In genomic region chr20:40966103-40966502, GRCh38 we compare ENCODE assay signal across 2 cellular contexts.
TF ChIP-seq lines count a peak whose summit lies in the region.

No MANE protein-coding gene starts in this region.

TF ChIP-seq in HCT116, 20 proteins besides CTCF, POLR2A, EP300 and RAD21 (continued from another document):
- TF ChIP-seq YY1 (IDR thresholded peaks at IDR 0.05; ENCODE audit: extremely low read depth, insufficient replicate concordance, low read depth, low read length) = no peak
- no peak for TF ChIP-seq ATF3 (IDR thresholded peaks at IDR 0.05)
- no peak for TF ChIP-seq ELF1 (IDR thresholded peaks at IDR 0.05; ENCODE audit: borderline replicate concordance, low read depth)
- TF ChIP-seq MAX (IDR thresholded peaks at IDR 0.05) = no peak
- no peak for TF ChIP-seq EGR1 (IDR thresholded peaks at IDR 0.05; ENCODE audit: low read depth)
- no peak for TF ChIP-seq REST (IDR thresholded peaks at IDR 0.05; ENCODE audit: low read depth)
- no peak for TF ChIP-seq ZNF274 (IDR thresholded peaks at IDR 0.05; ENCODE audit: low read depth, low read length)
- TF ChIP-seq TCF7L2 (IDR thresholded peaks at IDR 0.05; ENCODE audit: borderline replicate concordance, extremely low read depth, insufficient read depth, insufficient read length) = no peak
- TF ChIP-seq EZH2phosphoT487 (IDR thresholded peaks at IDR 0.05; ENCODE audit: borderline replicate concordance) = no peak
- TF ChIP-seq SRF (IDR thresholded peaks at IDR 0.05; ENCODE audit: low read depth) = no peak
- TF ChIP-seq, protein P1, sequence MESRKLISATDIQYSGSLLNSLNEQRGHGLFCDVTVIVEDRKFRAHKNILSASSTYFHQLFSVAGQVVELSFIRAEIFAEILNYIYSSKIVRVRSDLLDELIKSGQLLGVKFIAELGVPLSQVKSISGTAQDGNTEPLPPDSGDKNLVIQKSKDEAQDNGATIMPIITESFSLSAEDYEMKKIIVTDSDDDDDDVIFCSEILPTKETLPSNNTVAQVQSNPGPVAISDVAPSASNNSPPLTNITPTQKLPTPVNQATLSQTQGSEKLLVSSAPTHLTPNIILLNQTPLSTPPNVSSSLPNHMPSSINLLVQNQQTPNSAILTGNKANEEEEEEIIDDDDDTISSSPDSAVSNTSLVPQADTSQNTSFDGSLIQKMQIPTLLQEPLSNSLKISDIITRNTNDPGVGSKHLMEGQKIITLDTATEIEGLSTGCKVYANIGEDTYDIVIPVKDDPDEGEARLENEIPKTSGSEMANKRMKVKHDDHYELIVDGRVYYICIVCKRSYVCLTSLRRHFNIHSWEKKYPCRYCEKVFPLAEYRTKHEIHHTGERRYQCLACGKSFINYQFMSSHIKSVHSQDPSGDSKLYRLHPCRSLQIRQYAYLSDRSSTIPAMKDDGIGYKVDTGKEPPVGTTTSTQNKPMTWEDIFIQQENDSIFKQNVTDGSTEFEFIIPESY (IDR thresholded peaks at IDR 0.05; ENCODE audit: extremely low read depth, insufficient replicate concordance, low read length) = no peak
- TF ChIP-seq ZFX (IDR thresholded peaks at IDR 0.05) = no peak

TF ChIP-seq in WTC11, 78 proteins besides CTCF, POLR2A, EP300 and RAD21 (continued from another document):
- TF ChIP-seq, protein P2, sequence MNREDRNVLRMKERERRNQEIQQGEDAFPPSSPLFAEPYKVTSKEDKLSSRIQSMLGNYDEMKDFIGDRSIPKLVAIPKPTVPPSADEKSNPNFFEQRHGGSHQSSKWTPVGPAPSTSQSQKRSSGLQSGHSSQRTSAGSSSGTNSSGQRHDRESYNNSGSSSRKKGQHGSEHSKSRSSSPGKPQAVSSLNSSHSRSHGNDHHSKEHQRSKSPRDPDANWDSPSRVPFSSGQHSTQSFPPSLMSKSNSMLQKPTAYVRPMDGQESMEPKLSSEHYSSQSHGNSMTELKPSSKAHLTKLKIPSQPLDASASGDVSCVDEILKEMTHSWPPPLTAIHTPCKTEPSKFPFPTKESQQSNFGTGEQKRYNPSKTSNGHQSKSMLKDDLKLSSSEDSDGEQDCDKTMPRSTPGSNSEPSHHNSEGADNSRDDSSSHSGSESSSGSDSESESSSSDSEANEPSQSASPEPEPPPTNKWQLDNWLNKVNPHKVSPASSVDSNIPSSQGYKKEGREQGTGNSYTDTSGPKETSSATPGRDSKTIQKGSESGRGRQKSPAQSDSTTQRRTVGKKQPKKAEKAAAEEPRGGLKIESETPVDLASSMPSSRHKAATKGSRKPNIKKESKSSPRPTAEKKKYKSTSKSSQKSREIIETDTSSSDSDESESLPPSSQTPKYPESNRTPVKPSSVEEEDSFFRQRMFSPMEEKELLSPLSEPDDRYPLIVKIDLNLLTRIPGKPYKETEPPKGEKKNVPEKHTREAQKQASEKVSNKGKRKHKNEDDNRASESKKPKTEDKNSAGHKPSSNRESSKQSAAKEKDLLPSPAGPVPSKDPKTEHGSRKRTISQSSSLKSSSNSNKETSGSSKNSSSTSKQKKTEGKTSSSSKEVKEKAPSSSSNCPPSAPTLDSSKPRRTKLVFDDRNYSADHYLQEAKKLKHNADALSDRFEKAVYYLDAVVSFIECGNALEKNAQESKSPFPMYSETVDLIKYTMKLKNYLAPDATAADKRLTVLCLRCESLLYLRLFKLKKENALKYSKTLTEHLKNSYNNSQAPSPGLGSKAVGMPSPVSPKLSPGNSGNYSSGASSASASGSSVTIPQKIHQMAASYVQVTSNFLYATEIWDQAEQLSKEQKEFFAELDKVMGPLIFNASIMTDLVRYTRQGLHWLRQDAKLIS (CRISPR knock-in tag; IDR thresholded peaks at IDR 0.05; ENCODE audit: borderline replicate concordance) = no peak
- no peak for TF ChIP-seq E2F1 (CRISPR knock-in tag; IDR thresholded peaks at IDR 0.05)
- no peak for TF ChIP-seq HMGA2 (CRISPR knock-in tag; IDR thresholded peaks at IDR 0.05)
- TF ChIP-seq ATF3 (CRISPR knock-in tag; conservative IDR thresholded peaks at IDR 0.05) = no peak
- no peak for TF ChIP-seq RELA (CRISPR knock-in tag; IDR thresholded peaks at IDR 0.05; ENCODE audit: borderline replicate concordance)
- TF ChIP-seq, protein P3, sequence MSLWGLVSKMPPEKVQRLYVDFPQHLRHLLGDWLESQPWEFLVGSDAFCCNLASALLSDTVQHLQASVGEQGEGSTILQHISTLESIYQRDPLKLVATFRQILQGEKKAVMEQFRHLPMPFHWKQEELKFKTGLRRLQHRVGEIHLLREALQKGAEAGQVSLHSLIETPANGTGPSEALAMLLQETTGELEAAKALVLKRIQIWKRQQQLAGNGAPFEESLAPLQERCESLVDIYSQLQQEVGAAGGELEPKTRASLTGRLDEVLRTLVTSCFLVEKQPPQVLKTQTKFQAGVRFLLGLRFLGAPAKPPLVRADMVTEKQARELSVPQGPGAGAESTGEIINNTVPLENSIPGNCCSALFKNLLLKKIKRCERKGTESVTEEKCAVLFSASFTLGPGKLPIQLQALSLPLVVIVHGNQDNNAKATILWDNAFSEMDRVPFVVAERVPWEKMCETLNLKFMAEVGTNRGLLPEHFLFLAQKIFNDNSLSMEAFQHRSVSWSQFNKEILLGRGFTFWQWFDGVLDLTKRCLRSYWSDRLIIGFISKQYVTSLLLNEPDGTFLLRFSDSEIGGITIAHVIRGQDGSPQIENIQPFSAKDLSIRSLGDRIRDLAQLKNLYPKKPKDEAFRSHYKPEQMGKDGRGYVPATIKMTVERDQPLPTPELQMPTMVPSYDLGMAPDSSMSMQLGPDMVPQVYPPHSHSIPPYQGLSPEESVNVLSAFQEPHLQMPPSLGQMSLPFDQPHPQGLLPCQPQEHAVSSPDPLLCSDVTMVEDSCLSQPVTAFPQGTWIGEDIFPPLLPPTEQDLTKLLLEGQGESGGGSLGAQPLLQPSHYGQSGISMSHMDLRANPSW (CRISPR knock-in tag; conservative IDR thresholded peaks at IDR 0.05; ENCODE audit: low read depth) = no peak
- no peak for TF ChIP-seq ELF4 (CRISPR knock-in tag; IDR thresholded peaks at IDR 0.05; ENCODE audit: low read depth)
- no peak for TF ChIP-seq GABPB1 (CRISPR knock-in tag; IDR thresholded peaks at IDR 0.05)
- TF ChIP-seq, protein P4, sequence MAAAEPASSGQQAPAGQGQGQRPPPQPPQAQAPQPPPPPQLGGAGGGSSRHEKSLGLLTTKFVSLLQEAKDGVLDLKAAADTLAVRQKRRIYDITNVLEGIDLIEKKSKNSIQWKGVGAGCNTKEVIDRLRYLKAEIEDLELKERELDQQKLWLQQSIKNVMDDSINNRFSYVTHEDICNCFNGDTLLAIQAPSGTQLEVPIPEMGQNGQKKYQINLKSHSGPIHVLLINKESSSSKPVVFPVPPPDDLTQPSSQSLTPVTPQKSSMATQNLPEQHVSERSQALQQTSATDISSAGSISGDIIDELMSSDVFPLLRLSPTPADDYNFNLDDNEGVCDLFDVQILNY (CRISPR knock-in tag; IDR thresholded peaks at IDR 0.05) = no peak
